In genomic region chr20:64065062-64065972, GRCh38 we compare ENCODE assay signal across 11 cellular contexts. TPM values are rescaled to one million over a fixed set of nuclear protein-coding genes. Genes with fewer than 3 reads are reported as not detected.
DNase-seq lines count a peak whose midpoint lies in the region; ATAC-seq, FAIRE-seq and TF ChIP-seq lines count a peak whose summit lies in the region.
"Had no signal": no experiment of that assay in that cellular context is flagged by ENCODE, and none has a peak within 500 bp of the region (broad histone marks: within the 10 kb centered on the region; RNA-seq: fewer than 3 reads in every experiment).

No MANE protein-coding gene starts in this region.

- peak; percentile 0 for ATAC-seq in GM21737 (IDR thresholded peaks at IDR 0.05; ENCODE audit: unreplicated experiment)
- peak; percentile 57 for ATAC-seq in left lobe of liver

- H4K20me1 ChIP-seq in BLaER1, result peaks cover 10% of the 10 kb centered on the region

- H3K4me3 ChIP-seq in BLaER1 (peak overlapping the region; percentile 36), SJSA1 (no peak overlapping the region)

- TF ChIP-seq POLR2A in GM12892 (IDR thresholded peaks at IDR 0.05; ENCODE audit: low read depth, low read length), result no peak

- no peaks in the 10 kb centered on the region for H3K27me3 ChIP-seq in BLaER1
- no peaks in the 10 kb centered on the region for H3K27me3 ChIP-seq in SJSA1 (replicated peaks)

- H3K9me3 ChIP-seq in BLaER1 (no peaks in the 10 kb centered on the region), SJSA1 (replicated peaks) (no peaks in the 10 kb centered on the region)

- H3K4me1 ChIP-seq in BLaER1, result peaks cover 78% of the 10 kb centered on the region
- H3K4me1 ChIP-seq in SJSA1 (replicated peaks), result peaks cover 87% of the 10 kb centered on the region

- DNase-seq in SJSA1 (ENCODE audit: low read depth in 1 of 2, low spot score in 2 of 2), result peak in 1 of 2 experiments; percentile 37
- peak; percentile 95 for DNase-seq in left lobe of liver (ENCODE audit: low spot score)
- DNase-seq in GM12892 (ENCODE audit: insufficient read length), result no peak
- DNase-seq in activated CD4-positive, CD25-positive, alpha-beta regulatory T cell (lab: John Stamatoyannopoulos, UW), result no peak
- DNase-seq in activated effector memory CD4-positive, alpha-beta T cell treated with Interleukin-2 at 50 U/mL for 16 hours, result no peak
- no peak for DNase-seq in DMS153 (lab: John Stamatoyannopoulos, UW)
- DNase-seq: foreskin melanocyte, NCI-H2227 treated with DMSO at 0.1 percent for 48 hours, retina had no signal

- no peak for FAIRE-seq in GM12892 (lab: Jason Lieb, UNC)

- peak overlapping the region; percentile 89 for H3K27ac ChIP-seq in BLaER1
- H3K27ac ChIP-seq in SJSA1, result peak overlapping the region; percentile 44

- no peaks in the 10 kb centered on the region; the same call in 1 of the 2 replicates for H3K36me3 ChIP-seq in BLaER1
- H3K36me3 ChIP-seq in SJSA1, result peaks cover 66% of the 10 kb centered on the region

- peak overlapping the region; percentile 99 for H3K4me2 ChIP-seq in BLaER1

- H3K9ac ChIP-seq in BLaER1, result peak overlapping the region; percentile 48; the same call in 1 of the 2 replicates

RNA-seq across cellular contexts. Expression of gene TCEA2, which starts 2.3 kb away (rescaled TPM):
- 120 and 139 TPM in 2 replicates for total RNA-seq in SJSA1 (2014; rRNA removed; shearing (Covaris generic))
- 49.2 TPM for total RNA-seq in left lobe of liver
- polyA plus RNA-seq in GM12892 (2012; ENCODE audit: missing spikeins), result 10.4 TPM

RNA-seq across cellular contexts. Expression of gene RGS19, which starts 14.0 kb away (rescaled TPM):
- 18.5 and 21.3 TPM in 2 replicates for total RNA-seq in SJSA1 (2014; rRNA removed; shearing (Covaris generic))
- 4.6 TPM for total RNA-seq in left lobe of liver
- 14.0 TPM for polyA plus RNA-seq in GM12892 (2012; ENCODE audit: missing spikeins)

RNA-seq across cellular contexts. Expression of gene OPRL1, which starts 14.6 kb away (rescaled TPM):
- 0.09 and 0.16 TPM in 2 replicates for total RNA-seq in SJSA1 (2014; rRNA removed; shearing (Covaris generic))
- 0.15 TPM for total RNA-seq in left lobe of liver
- 0.23 TPM for polyA plus RNA-seq in GM12892 (2012; ENCODE audit: missing spikeins)

RNA-seq across cellular contexts. Expression of gene SOX18, which starts 15.9 kb away (rescaled TPM):
- total RNA-seq in SJSA1 (2014; rRNA removed; shearing (Covaris generic)), result 61.7 and 70.0 TPM in 2 replicates
- 8.1 TPM for total RNA-seq in left lobe of liver
- 0.13 TPM for polyA plus RNA-seq in GM12892 (2012; ENCODE audit: missing spikeins)

RNA-seq across cellular contexts. Expression of gene LKAAEAR1, which starts 18.9 kb away (rescaled TPM):
- total RNA-seq in SJSA1 (2014; rRNA removed; shearing (Covaris generic)), result 0.24 and 6.6 TPM in 2 replicates
- total RNA-seq in left lobe of liver, result not detected
- not detected for polyA plus RNA-seq in GM12892 (2012; ENCODE audit: missing spikeins)
